Comparison of ENCODE assay signal across 9 cellular contexts in genomic region chr3:64530434-64531049, GRCh38.
DNase-seq lines count a peak whose midpoint lies in the region; ATAC-seq, FAIRE-seq and TF ChIP-seq lines count a peak whose summit lies in the region.
"Had no signal": no experiment of that assay in that cellular context is flagged by ENCODE, and none has a peak within 500 bp of the region (broad histone marks: within the 10 kb centered on the region; RNA-seq: fewer than 3 reads in every experiment).

No MANE protein-coding gene starts in this region.

- TF ChIP-seq CTCF in RWPE2 (IDR thresholded peaks at IDR 0.05; ENCODE audit: poor library complexity, severe bottlenecking) (peak; percentile 81), endothelial cell of umbilical vein (IDR thresholded peaks at IDR 0.05; ENCODE audit: extremely low read depth in 1 of 2, insufficient read depth in 1 of 2, low read depth in 1 of 2, low read length in 2 of 2) (peak; percentile 54 to 63), CD14-positive monocyte (IDR thresholded peaks at IDR 0.05) (no peak)

- no peak overlapping the region for H3K9ac ChIP-seq in endothelial cell of umbilical vein (replicated peaks; ENCODE audit: extremely low read depth, insufficient read depth, low read length)
- H3K9ac ChIP-seq: BLaER1 treated with 17β-estradiol and CSF1 and Interleukin-3, amounts not matched to agents 10 nM and 100 nM had no signal

- H3K27ac Mint-ChIP-seq in CD14-positive monocyte: no peak overlapping the region

- intact Hi-C loops in endothelial cell of umbilical vein (cut with micrococcal nuclease): loop anchor here (1.0 to 10.0 kb wide), 8 partner anchors 394 to 1664 kb away; no protein-coding TSS in a partner anchor
- intact Hi-C loops in CD14-positive monocyte (cut with micrococcal nuclease): no loop called here

- ATAC-seq in RWPE2 (ENCODE audit: low read depth) (no peak), GM18909 (IDR thresholded peaks at IDR 0.05; ENCODE audit: poor library complexity, unreplicated experiment) (no peak)

- H3K36me3 ChIP-seq in RWPE2 (ENCODE audit: low read depth) (no peaks in the 10 kb centered on the region), endothelial cell of umbilical vein (ENCODE audit: control insufficient read depth in 2 of 2, extremely low read depth in 1 of 2, insufficient read depth in 2 of 2, low read length in 2 of 2) (peaks cover 0 to 7% of the 10 kb centered on the region in 2 experiments)
- H3K36me3 ChIP-seq: BLaER1 treated with 17β-estradiol and CSF1 and Interleukin-3, amounts not matched to agents 10 nM and 100 nM had no signal

- no peak overlapping the region for H3K4me3 Mint-ChIP-seq in CD14-positive monocyte

- TF ChIP-seq POLR2A in endothelial cell of umbilical vein (IDR thresholded peaks at IDR 0.05; ENCODE audit: low read depth, low read length): no peak

- peaks cover 12% of the 10 kb centered on the region for H3K27me3 ChIP-seq in RWPE2 (ENCODE audit: insufficient read depth, poor library complexity, severe bottlenecking)
- H3K27me3 ChIP-seq in endothelial cell of umbilical vein (ENCODE audit: control insufficient read depth in 2 of 2, insufficient read depth in 2 of 2, low read length in 2 of 2): no peaks in the 10 kb centered on the region
- H3K27me3 ChIP-seq: BLaER1 treated with 17β-estradiol and CSF1 and Interleukin-3, amounts not matched to agents 10 nM and 100 nM had no signal

- H3K27me3 Mint-ChIP-seq in CD14-positive monocyte (ENCODE audit: low read depth in 3 of 3): peaks cover 2 to 5% (median 2%) of the 10 kb centered on the region in 3 donors

- POLR2A ChIA-PET in endothelial cell of umbilical vein (lab: Charles Lee): no interaction called here

- H3K4me1 Mint-ChIP-seq in CD14-positive monocyte: no peaks in the 10 kb centered on the region

- H3K4me3 ChIP-seq in RWPE2 (ENCODE audit: severe bottlenecking) (no peak overlapping the region), endothelial cell of umbilical vein (replicated peaks in 1 of 3; ENCODE audit: insufficient read depth in 1 of 3, low read depth in 1 of 3, low read length in 3 of 3) (no peak overlapping the region)
- H3K4me3 ChIP-seq: BLaER1 treated with 17β-estradiol and CSF1 and Interleukin-3, amounts not matched to agents 10 nM and 100 nM had no signal

- no peaks in the 10 kb centered on the region for H3K9me3 ChIP-seq in RWPE2 (ENCODE audit: severe bottlenecking)
- no peaks in the 10 kb centered on the region for H3K9me3 ChIP-seq in endothelial cell of umbilical vein (replicated peaks; ENCODE audit: control insufficient read depth, insufficient read depth, low read length)
- H3K9me3 ChIP-seq: BLaER1 treated with 17β-estradiol and CSF1 and Interleukin-3, amounts not matched to agents 10 nM and 100 nM had no signal

- no peaks in the 10 kb centered on the region for H4K20me1 ChIP-seq in endothelial cell of umbilical vein (replicated peaks; ENCODE audit: control insufficient read depth, extremely low read depth, insufficient read depth, low read length)
- H4K20me1 ChIP-seq: BLaER1 treated with 17β-estradiol and CSF1 and Interleukin-3, amounts not matched to agents 10 nM and 100 nM had no signal

- CTCF ChIA-PET in endothelial cell of umbilical vein (lab: Charles Lee): interaction anchor here (0.6 to 7.6 kb wide), 41 partner anchors 9 to 1640 kb away, joined by 3 to 61 read pairs (median 5); partner anchors contain the start of gene ADAMTS9

- H3K4me1 ChIP-seq in RWPE2 (ENCODE audit: insufficient read depth, poor library complexity, severe bottlenecking): no peaks in the 10 kb centered on the region
- no peaks in the 10 kb centered on the region for H3K4me1 ChIP-seq in endothelial cell of umbilical vein (ENCODE audit: control insufficient read depth, extremely low read depth, insufficient read depth, low read length)

- no peak overlapping the region for H2AFZ ChIP-seq in endothelial cell of umbilical vein (ENCODE audit: low read depth, low read length)

- H3K9me3 Mint-ChIP-seq in CD14-positive monocyte: no peaks in the 10 kb centered on the region

- H3K27ac ChIP-seq in RWPE2 (ENCODE audit: poor library complexity, severe bottlenecking) (no peak overlapping the region), endothelial cell of umbilical vein (ENCODE audit: insufficient read depth, low read depth, low read length) (no peak overlapping the region)
- H3K27ac ChIP-seq: BLaER1 treated with 17β-estradiol and CSF1 and Interleukin-3, amounts not matched to agents 10 nM and 100 nM had no signal

- dilution Hi-C loops in endothelial cell of umbilical vein (cut with MboI; ENCODE audit: extremely low pct_ligation_motif_present, low sequenced_read_pairs): loop anchor here (10.0 kb wide), 1 partner anchor 714 kb away; no protein-coding TSS in a partner anchor

- no peaks in the 10 kb centered on the region for H3K79me2 ChIP-seq in endothelial cell of umbilical vein (ENCODE audit: control insufficient read depth, insufficient read depth, low read length)

- H3K4me2 ChIP-seq in endothelial cell of umbilical vein (ENCODE audit: insufficient read depth, low read length): no peak overlapping the region
- H3K4me2 ChIP-seq: BLaER1 treated with 17β-estradiol and CSF1 and Interleukin-3, amounts not matched to agents 10 nM and 100 nM had no signal

- DNase-seq in DMS53 (lab: John Stamatoyannopoulos, UW) (peak; percentile 54), DMS53 treated with DMSO at 0.1 percent for 48 hours (lab: John Stamatoyannopoulos, UW; ENCODE audit: unreplicated experiment) (no peak), HT-29 (ENCODE audit: low spot score) (peak; percentile 51), RWPE2 (ENCODE audit: low spot score) (no peak), endothelial cell of umbilical vein (ENCODE audit: low read depth, low spot score) (peak; percentile 59), middle frontal gyrus (ENCODE audit: extremely low spot score, low spot score) (peak; percentile 79), CD14-positive monocyte (ENCODE audit: low spot score) (no peak)

- FAIRE-seq in endothelial cell of umbilical vein (lab: Jason Lieb, UNC): peak; percentile 44

- no peaks in the 10 kb centered on the region for H3K36me3 Mint-ChIP-seq in CD14-positive monocyte

- no TSS peak for BruUV-seq in endothelial cell of umbilical vein (replicated peaks; lab: Mats Ljungman, UMichigan)

- no peaks in the 10 kb centered on the region for H3K9me1 ChIP-seq in endothelial cell of umbilical vein (replicated peaks; ENCODE audit: control insufficient read depth, extremely low read depth, insufficient read depth, low read length)

TF ChIP-seq in endothelial cell of umbilical vein, 7 proteins besides CTCF, POLR2A, EP300 and RAD21:
- no peak for TF ChIP-seq JUN (IDR thresholded peaks at IDR 0.05; ENCODE audit: borderline replicate concordance, insufficient read depth, insufficient read length, low read depth)
- no peak for TF ChIP-seq EZH2 (IDR thresholded peaks at IDR 0.05; ENCODE audit: borderline replicate concordance, low read depth, low read length, severe bottlenecking)
- no peak for TF ChIP-seq GATA2 (IDR thresholded peaks at IDR 0.05; ENCODE audit: insufficient read depth, insufficient read length, low read depth, low read length)
- no peak for TF ChIP-seq POLR2AphosphoS5 (IDR thresholded peaks at IDR 0.05; ENCODE audit: insufficient read depth, low read depth, low read length)
- no peak for TF ChIP-seq FOS (IDR thresholded peaks at IDR 0.05; ENCODE audit: borderline replicate concordance, insufficient read depth, low read length)
- no peak for TF ChIP-seq MAX (IDR thresholded peaks at IDR 0.05; ENCODE audit: insufficient read depth, insufficient read length)
- no peak for TF ChIP-seq MYC (IDR thresholded peaks at IDR 0.05; ENCODE audit: low read depth, low read length)

Comparison
In these comparisons a context has a peak if more than half of its experiments do, and no peak if none do; other contexts are left out.
1. DNase-seq: peak in DMS53 (single experiment), HT-29 (single experiment), endothelial cell of umbilical vein (single experiment) and middle frontal gyrus (single experiment); none in DMS53 treated with DMSO at 0.1 percent for 48 hours (single experiment), RWPE2 (single experiment) and CD14-positive monocyte (single experiment).